In the genomic region with DNA sequence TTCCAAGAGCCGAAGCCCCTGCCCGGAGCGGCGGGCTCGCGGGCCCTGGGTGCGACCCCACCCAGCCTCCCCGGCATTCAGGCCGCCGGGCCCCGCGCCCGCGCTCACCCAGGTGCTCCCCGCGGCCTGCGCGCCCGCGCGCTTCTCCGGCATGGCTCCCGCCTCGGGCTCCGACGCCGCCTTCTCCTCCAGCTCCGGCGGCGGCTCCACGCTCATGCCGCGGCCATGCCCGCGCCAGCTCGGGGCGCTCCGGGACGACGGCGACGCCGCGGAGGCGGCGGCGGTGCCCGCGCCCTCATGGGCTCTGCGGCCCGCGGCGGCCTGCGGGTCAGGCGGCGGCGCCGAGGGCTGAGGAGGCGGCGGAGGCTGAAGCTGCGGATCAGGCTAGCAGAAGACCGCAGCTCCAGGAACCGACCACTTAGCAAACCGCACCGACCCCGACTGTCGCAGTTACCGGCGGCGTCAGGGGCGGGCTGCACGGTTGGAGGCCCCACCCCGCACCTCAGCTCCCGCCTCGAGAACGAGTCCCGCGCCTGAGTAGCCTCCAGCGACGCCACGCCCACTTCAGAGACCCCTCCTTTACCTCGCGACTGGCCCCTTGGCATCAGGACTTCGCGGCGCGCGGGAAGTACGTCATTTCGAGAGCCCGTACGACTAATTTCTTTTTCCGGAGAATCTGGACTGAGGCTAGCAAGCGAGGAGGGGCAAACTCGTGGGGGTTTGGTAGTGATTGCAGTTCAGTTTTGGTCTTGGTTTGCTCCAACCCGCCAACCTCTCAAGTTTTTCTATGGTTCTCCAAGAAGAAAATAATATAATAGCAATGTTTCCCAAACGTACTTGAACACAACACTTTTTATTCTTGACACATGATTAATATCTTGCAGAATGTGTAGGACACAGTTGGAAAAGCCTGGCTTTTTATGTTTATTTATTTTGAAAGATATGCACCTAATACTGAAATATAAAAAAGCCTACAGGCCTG, we compare ENCODE assay signal across 8 cellular contexts. TPM values are rescaled to one million over a fixed set of nuclear protein-coding genes. Genes with fewer than 3 reads are reported as not detected.
DNase-seq lines count a peak whose midpoint lies in the region; ATAC-seq and TF ChIP-seq lines count a peak whose summit lies in the region.
"Not testable (repeated sequence)": the region's sequence is repeated elsewhere in the genome, so short reads cannot be mapped to it uniquely, and the experiment has no call there.

No MANE protein-coding gene starts in this region.

- not testable (repeated sequence) for H3F3A ChIP-seq in DOHH2 (ENCODE audit: control insufficient read depth, insufficient read depth)

- H3K4me3 ChIP-seq in DOHH2 (ENCODE audit: low read length): peak overlapping the region; percentile 75
- peak overlapping the region; percentile 60 for H3K4me3 ChIP-seq in fibroblast of pulmonary artery (replicated peaks; ENCODE audit: low read depth, low read length)

- not testable (repeated sequence) for TF ChIP-seq CTCF in DOHH2 (IDR thresholded peaks at IDR 0.05; ENCODE audit: low read depth, low read length, poor library complexity, severe bottlenecking); RWPE1 (conservative IDR thresholded peaks at IDR 0.05; ENCODE audit: low read depth); fibroblast of pulmonary artery (IDR thresholded peaks at IDR 0.05; ENCODE audit: low read length, missing control alignments)

- H3K27ac ChIP-seq in DOHH2 (ENCODE audit: low read depth, low read length) (0 out of 2 replicates have a peak overlapping the region, but pooled peaks have one; percentile 35), RWPE1 (peak overlapping the region; percentile 92)

- not testable (repeated sequence) for H3K36me3 ChIP-seq in DOHH2 (ENCODE audit: control insufficient read depth, low read length)

- H3K79me2 ChIP-seq in DOHH2 (ENCODE audit: control insufficient read depth, low read length): peaks cover 45% of the 10 kb centered on the region

- H4K20me1 ChIP-seq in DOHH2 (ENCODE audit: control insufficient read depth, insufficient read depth, low read depth, low read length): not testable (repeated sequence)

- peak overlapping the region; percentile 77 to 83 for H3K27ac Mint-ChIP-seq in natural killer cell treated with Interleukin-12 subunit alpha and Interleukin-12 subunit beta and Interleukin-15 and Interleukin-18, amount 100 ng/mL, for 72 hours

- H3K36me3 Mint-ChIP-seq in natural killer cell treated with Interleukin-12 subunit alpha and Interleukin-12 subunit beta and Interleukin-15 and Interleukin-18, amount 100 ng/mL, for 72 hours: not testable (repeated sequence)

- H3K27me3 Mint-ChIP-seq in natural killer cell treated with Interleukin-12 subunit alpha and Interleukin-12 subunit beta and Interleukin-15 and Interleukin-18, amount 100 ng/mL, for 72 hours: not testable (repeated sequence)

- POLR2A ChIA-PET in RWPE1 (lab: Yijun Ruan, JAX; ENCODE audit: low non-redundant PET): not testable (repeated sequence)

- not testable (repeated sequence) for H3K9me3 ChIP-seq in DOHH2 (ENCODE audit: control insufficient read depth, insufficient read depth, low read length)

- not testable (repeated sequence) for H3K27me3 ChIP-seq in DOHH2 (ENCODE audit: control insufficient read depth, low read length)

- H3K4me1 Mint-ChIP-seq in natural killer cell treated with Interleukin-12 subunit alpha and Interleukin-12 subunit beta and Interleukin-15 and Interleukin-18, amount 100 ng/mL, for 72 hours (ENCODE audit: low read depth in 2 of 2): peaks cover 9 to 12% of the 10 kb centered on the region in 2 donors

- peak overlapping the region; percentile 92 for H3K4me3 Mint-ChIP-seq in natural killer cell treated with Interleukin-12 subunit alpha and Interleukin-12 subunit beta and Interleukin-15 and Interleukin-18, amount 100 ng/mL, for 72 hours

- not testable (repeated sequence) for H3K9me2 ChIP-seq in DOHH2 (replicated peaks; ENCODE audit: control insufficient read depth, low read length)

- peak; percentile 98 to 99 for ATAC-seq in natural killer cell treated with Interleukin-12 subunit alpha and Interleukin-12 subunit beta and Interleukin-15 and Interleukin-18, amount 100 ng/mL, for 72 hours

- peak overlapping the region; percentile 71 for H3K4me2 ChIP-seq in DOHH2 (ENCODE audit: low read length)

- H3K9me3 Mint-ChIP-seq in natural killer cell treated with Interleukin-12 subunit alpha and Interleukin-12 subunit beta and Interleukin-15 and Interleukin-18, amount 100 ng/mL, for 72 hours: not testable (repeated sequence)

- H3K4me1 ChIP-seq in DOHH2 (ENCODE audit: control insufficient read depth, low read length): not testable (repeated sequence)

- DNase-seq in GOT3 (lab: John Stamatoyannopoulos, UW) (peak; percentile 28), LHCN-M2 (ENCODE audit: low read depth) (peak; percentile 67), RWPE1 (ENCODE audit: low spot score) (peak; percentile 67), fibroblast of pulmonary artery (ENCODE audit: low read depth) (peak; percentile 72)
- peak; percentile 57 for DNase-seq in activated T-helper 9 cell treated with anti-CD3 and anti-CD28 coated beads, Interleukin-2, amount 50 U/mL, for 16 hours (ENCODE audit: low read depth)
- DNase-seq in natural killer cell treated with Interleukin-12 subunit alpha and Interleukin-12 subunit beta and Interleukin-15 and Interleukin-18, amount 100 ng/mL, for 72 hours (ENCODE audit: low spot score): peak; percentile 85
- DNase-seq in stimulated activated naive CD4-positive, alpha-beta T cell (lab: John Stamatoyannopoulos, UW): peak; percentile 63 to 85 (median 68)

- CTCF ChIA-PET in RWPE1 (lab: Yijun Ruan, JAX): not testable (repeated sequence)

RNA-seq across cellular contexts. Expression of a gene that starts 25.5 kb away (rescaled TPM):
- total RNA-seq in LHCN-M2 (2014; rRNA removed): 8.1 and 12.2 TPM in 2 replicates
- 5.0 TPM for polyA plus RNA-seq in LHCN-M2 (2012)
- total RNA-seq in natural killer cell treated with Interleukin-12 subunit alpha and Interleukin-12 subunit beta and Interleukin-15 and Interleukin-18, amount 100 ng/mL, for 72 hours: under 1 TPM in 1 of 2 donors, not detected in 1; 0.47 TPM

Comparison
In these comparisons a context has a peak if more than half of its experiments do, and no peak if none do; other contexts are left out.
1. Peak in every context shown above with its lines: DNase-seq, ATAC-seq, H3K4me3 ChIP-seq and H3K27ac ChIP-seq.
2. DNase-seq: peak in every context shown above with its lines; median percentile 85 in natural killer cell treated with Interleukin-12 subunit alpha and Interleukin-12 subunit beta and Interleukin-15 and Interleukin-18, amount 100 ng/mL, for 72 hours; 72 in fibroblast of pulmonary artery; 68 in stimulated activated naive CD4-positive, alpha-beta T cell; 67 in LHCN-M2; 67 in RWPE1; 57 in activated T-helper 9 cell treated with anti-CD3 and anti-CD28 coated beads, Interleukin-2, amount 50 U/mL, for 16 hours; 28 in GOT3.